11 cellular contexts compared by ENCODE assay signal in the genomic region with DNA sequence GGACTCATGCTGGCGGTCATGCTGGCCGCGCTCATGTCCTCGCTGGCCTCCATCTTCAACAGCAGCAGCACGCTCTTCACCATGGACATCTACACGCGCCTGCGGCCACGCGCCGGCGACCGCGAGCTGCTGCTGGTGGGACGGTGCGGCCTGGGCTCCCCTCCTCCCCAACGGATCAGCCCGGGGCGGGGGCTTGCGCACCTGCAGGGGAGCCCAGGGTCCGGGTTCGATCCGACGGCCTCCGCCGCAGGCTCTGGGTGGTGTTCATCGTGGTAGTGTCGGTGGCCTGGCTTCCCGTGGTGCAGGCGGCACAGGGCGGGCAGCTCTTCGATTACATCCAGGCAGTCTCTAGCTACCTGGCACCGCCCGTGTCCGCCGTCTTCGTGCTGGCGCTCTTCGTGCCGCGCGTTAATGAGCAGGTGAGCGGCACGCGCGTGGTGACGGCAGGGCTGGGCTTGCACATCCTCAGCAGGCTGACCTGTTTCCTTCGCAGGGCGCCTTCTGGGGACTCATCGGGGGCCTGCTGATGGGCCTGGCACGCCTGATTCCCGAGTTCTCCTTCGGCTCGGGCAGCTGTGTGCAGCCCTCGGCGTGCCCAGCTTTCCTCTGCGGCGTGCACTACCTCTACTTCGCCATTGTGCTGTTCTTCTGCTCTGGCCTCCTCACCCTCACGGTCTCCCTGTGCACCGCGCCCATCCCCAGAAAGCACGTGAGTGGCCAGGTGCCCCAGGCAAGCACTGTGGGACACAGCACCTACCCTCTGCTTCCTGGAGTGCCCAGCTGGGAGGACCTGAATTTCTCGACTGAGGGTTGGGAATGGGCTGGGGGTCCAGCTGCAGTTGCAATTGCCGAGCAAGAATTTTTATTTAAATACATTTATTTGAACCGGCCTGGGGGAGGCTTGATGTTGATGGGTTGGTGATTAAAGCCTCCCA. TPM values are rescaled to one million over a fixed set of nuclear protein-coding genes. Genes with fewer than 3 reads are reported as not detected.
A peak's percentile ranks its signal among the peaks of the same experiment; 100 is the strongest.
DNase-seq lines count a peak whose midpoint lies in the region; ATAC-seq and TF ChIP-seq lines count a peak whose summit lies in the region.
"Had no signal": no experiment of that assay in that cellular context is flagged by ENCODE, and none has a peak within 500 bp of the region (broad histone marks: within the 10 kb centered on the region; RNA-seq: fewer than 3 reads in every experiment).

No MANE protein-coding gene starts in this region.

- H3K9me3 Mint-ChIP-seq in WTC11 = no peaks in the 10 kb centered on the region
- H3K9me3 Mint-ChIP-seq: activated naive CD8-positive, alpha-beta T cell treated with anti-CD3 and anti-CD28 coated beads, Interleukin-2, amount 10 ng/mL, durations not matched to agents 7 days and 5 days; HFFc6 had no signal

- no peak overlapping the region for H3K4me3 ChIP-seq in right cardiac atrium (ENCODE audit: low read length)

- no peaks in the 10 kb centered on the region for H3K9me3 ChIP-seq in right cardiac atrium (ENCODE audit: control insufficient read depth, low read length)

- peaks cover 68% of the 10 kb centered on the region for H3K27me3 Mint-ChIP-seq in WTC11 (ENCODE audit: low read depth)

- no peaks in the 10 kb centered on the region for H3K27me3 ChIP-seq in right cardiac atrium (ENCODE audit: control insufficient read depth, insufficient read depth)

- no peak overlapping the region for H3K27ac Mint-ChIP-seq in WTC11
- H3K27ac Mint-ChIP-seq: HFFc6 had no signal

- peak; percentile 3 for TF ChIP-seq POLR2A in GM18505 (IDR thresholded peaks at IDR 0.05; ENCODE audit: borderline replicate concordance, extremely low read depth, insufficient read depth, insufficient read length)

- TF ChIP-seq CTCF in WTC11 (IDR thresholded peaks at IDR 0.05) = no peak

- WGBS in right cardiac atrium = 39% methylated on average over 66 of the region's 66 CpGs

- CTCF ChIA-PET in WTC11 (lab: Charles Lee) = interaction anchor here (0.9 to 3.1 kb wide), 9 partner anchors 12 to 222 kb away, joined by 3 to 26 read pairs (median 6); a partner anchor contains a TSS

- peaks cover 8% of the 10 kb centered on the region for H3K4me1 Mint-ChIP-seq in WTC11

- DNase-seq in WTC11 (ENCODE audit: low spot score) (no peak), right cardiac atrium (peak in 1 of 3 donors; percentile 67), sciatic nerve (ENCODE audit: low spot score) (no peak), DMS153 treated with DMSO at 0.1 percent for 48 hours (lab: John Stamatoyannopoulos, UW; ENCODE audit: unreplicated experiment) (no peak), T1000 (lab: John Stamatoyannopoulos, UW) (no peak), NCI-H2107 treated with DMSO at 0.1 percent for 48 hours (lab: John Stamatoyannopoulos, UW; ENCODE audit: unreplicated experiment) (no peak)
- DNase-seq: activated naive CD8-positive, alpha-beta T cell treated with anti-CD3 and anti-CD28 coated beads, Interleukin-2, amount 10 ng/mL, durations not matched to agents 7 days and 5 days; HFFc6; stimulated activated CD4-positive, alpha-beta T cell treated with anti-CD3 and anti-CD28 coated beads, Interleukin-4, amount 100 ng/mL, for 24 hours had no signal

- intact Hi-C loops in right cardiac atrium (cut with DNase I) = no loop called here
- intact Hi-C loops in sciatic nerve (cut with DNase I) = no loop called here

- no peak overlapping the region for H3K27ac ChIP-seq in right cardiac atrium (ENCODE audit: low read length)

- H3K4me1 ChIP-seq in right cardiac atrium (ENCODE audit: control insufficient read depth, insufficient read depth, low read length) = no peaks in the 10 kb centered on the region

- ATAC-seq in GM18505 (IDR thresholded peaks at IDR 0.05; ENCODE audit: unreplicated experiment) = no peak
- no peak for ATAC-seq in WTC11
- peak; percentile 22 to 29 for ATAC-seq in right cardiac atrium
- ATAC-seq in sciatic nerve = peak; percentile 12
- no peak for ATAC-seq in HG03139 (IDR thresholded peaks at IDR 0.05; ENCODE audit: unreplicated experiment)

- peak overlapping the region; percentile 78 for H3K4me3 Mint-ChIP-seq in WTC11

- H3K36me3 Mint-ChIP-seq in WTC11 = peaks cover 14% of the 10 kb centered on the region
- H3K36me3 Mint-ChIP-seq: activated naive CD8-positive, alpha-beta T cell treated with anti-CD3 and anti-CD28 coated beads, Interleukin-2, amount 10 ng/mL, durations not matched to agents 7 days and 5 days had no signal

- POLR2A ChIA-PET in WTC11 (lab: Charles Lee) = interaction anchor here (1.0 to 1.8 kb wide), 7 partner anchors 8 to 226 kb away, joined by 3 to 8 read pairs (median 5); a partner anchor contains a TSS

TF ChIP-seq in WTC11, 78 proteins besides CTCF, POLR2A, EP300 and RAD21 (continues in another document):
- TF ChIP-seq HMGA2 (CRISPR knock-in tag; IDR thresholded peaks at IDR 0.05) (no peak), IRF2 (CRISPR knock-in tag; IDR thresholded peaks at IDR 0.05; ENCODE audit: borderline replicate concordance, low read depth) (no peak), ETV6 (CRISPR knock-in tag; IDR thresholded peaks at IDR 0.05) (no peak), NFE2L1 (CRISPR knock-in tag; IDR thresholded peaks at IDR 0.05) (no peak), GRHL2 (CRISPR knock-in tag; IDR thresholded peaks at IDR 0.05; ENCODE audit: insufficient replicate concordance, severe bottlenecking) (no peak), ELF4 (CRISPR knock-in tag; IDR thresholded peaks at IDR 0.05; ENCODE audit: low read depth) (no peak), OVOL2 (CRISPR knock-in tag; IDR thresholded peaks at IDR 0.05; ENCODE audit: borderline replicate concordance) (no peak), ZNF396 (CRISPR knock-in tag; IDR thresholded peaks at IDR 0.05; ENCODE audit: borderline replicate concordance) (no peak), ESRRA (CRISPR knock-in tag; IDR thresholded peaks at IDR 0.05; ENCODE audit: borderline replicate concordance) (0 out of 2 replicates have a peak, but pooled peaks have one; percentile 3), NR2C2 (CRISPR knock-in tag; IDR thresholded peaks at IDR 0.05) (no peak), KAT7 (CRISPR knock-in tag; IDR thresholded peaks at IDR 0.05; ENCODE audit: borderline replicate concordance) (no peak)
- TF ChIP-seq, protein P1, sequence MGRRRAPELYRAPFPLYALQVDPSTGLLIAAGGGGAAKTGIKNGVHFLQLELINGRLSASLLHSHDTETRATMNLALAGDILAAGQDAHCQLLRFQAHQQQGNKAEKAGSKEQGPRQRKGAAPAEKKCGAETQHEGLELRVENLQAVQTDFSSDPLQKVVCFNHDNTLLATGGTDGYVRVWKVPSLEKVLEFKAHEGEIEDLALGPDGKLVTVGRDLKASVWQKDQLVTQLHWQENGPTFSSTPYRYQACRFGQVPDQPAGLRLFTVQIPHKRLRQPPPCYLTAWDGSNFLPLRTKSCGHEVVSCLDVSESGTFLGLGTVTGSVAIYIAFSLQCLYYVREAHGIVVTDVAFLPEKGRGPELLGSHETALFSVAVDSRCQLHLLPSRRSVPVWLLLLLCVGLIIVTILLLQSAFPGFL (CRISPR knock-in tag; IDR thresholded peaks at IDR 0.05; ENCODE audit: borderline replicate concordance) = no peak
- TF ChIP-seq, protein P2, sequence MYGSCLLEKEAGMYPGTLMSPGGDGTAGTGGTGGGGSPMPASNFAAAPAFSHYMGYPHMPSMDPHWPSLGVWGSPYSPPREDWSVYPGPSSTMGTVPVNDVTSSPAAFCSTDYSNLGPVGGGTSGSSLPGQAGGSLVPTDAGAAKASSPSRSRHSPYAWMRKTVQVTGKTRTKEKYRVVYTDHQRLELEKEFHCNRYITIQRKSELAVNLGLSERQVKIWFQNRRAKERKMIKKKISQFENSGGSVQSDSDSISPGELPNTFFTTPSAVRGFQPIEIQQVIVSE (CRISPR knock-in tag; IDR thresholded peaks at IDR 0.05; ENCODE audit: borderline replicate concordance) = no peak
- TF ChIP-seq, protein P3, sequence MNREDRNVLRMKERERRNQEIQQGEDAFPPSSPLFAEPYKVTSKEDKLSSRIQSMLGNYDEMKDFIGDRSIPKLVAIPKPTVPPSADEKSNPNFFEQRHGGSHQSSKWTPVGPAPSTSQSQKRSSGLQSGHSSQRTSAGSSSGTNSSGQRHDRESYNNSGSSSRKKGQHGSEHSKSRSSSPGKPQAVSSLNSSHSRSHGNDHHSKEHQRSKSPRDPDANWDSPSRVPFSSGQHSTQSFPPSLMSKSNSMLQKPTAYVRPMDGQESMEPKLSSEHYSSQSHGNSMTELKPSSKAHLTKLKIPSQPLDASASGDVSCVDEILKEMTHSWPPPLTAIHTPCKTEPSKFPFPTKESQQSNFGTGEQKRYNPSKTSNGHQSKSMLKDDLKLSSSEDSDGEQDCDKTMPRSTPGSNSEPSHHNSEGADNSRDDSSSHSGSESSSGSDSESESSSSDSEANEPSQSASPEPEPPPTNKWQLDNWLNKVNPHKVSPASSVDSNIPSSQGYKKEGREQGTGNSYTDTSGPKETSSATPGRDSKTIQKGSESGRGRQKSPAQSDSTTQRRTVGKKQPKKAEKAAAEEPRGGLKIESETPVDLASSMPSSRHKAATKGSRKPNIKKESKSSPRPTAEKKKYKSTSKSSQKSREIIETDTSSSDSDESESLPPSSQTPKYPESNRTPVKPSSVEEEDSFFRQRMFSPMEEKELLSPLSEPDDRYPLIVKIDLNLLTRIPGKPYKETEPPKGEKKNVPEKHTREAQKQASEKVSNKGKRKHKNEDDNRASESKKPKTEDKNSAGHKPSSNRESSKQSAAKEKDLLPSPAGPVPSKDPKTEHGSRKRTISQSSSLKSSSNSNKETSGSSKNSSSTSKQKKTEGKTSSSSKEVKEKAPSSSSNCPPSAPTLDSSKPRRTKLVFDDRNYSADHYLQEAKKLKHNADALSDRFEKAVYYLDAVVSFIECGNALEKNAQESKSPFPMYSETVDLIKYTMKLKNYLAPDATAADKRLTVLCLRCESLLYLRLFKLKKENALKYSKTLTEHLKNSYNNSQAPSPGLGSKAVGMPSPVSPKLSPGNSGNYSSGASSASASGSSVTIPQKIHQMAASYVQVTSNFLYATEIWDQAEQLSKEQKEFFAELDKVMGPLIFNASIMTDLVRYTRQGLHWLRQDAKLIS (CRISPR knock-in tag; IDR thresholded peaks at IDR 0.05; ENCODE audit: borderline replicate concordance) = no peak

RNA-seq across cellular contexts. Expression of a gene that starts 6.0 kb away (rescaled TPM):
- total RNA-seq in WTC11 (2021) = 0.83 to 1.7 TPM (median 1.1 TPM) in 3 replicates
- not detected for total RNA-seq in right cardiac atrium
- 1.2 TPM for polyA plus RNA-seq in right cardiac atrium
- total RNA-seq in sciatic nerve = not detected

RNA-seq across cellular contexts. Expression of a gene that starts 16.9 kb away (rescaled TPM):
- total RNA-seq in WTC11 (2021) (4.3 to 5.3 TPM (median 4.6 TPM) in 3 replicates), right cardiac atrium (10 to 100 TPM; 36.3 to 87.6 (median 55.1) TPM), sciatic nerve (66.3 TPM)
- polyA plus RNA-seq in right cardiac atrium = 33.2 TPM

RNA-seq across cellular contexts. Expression of a gene that starts 19.3 kb away (rescaled TPM):
- 35.9 to 41.8 TPM (median 39.4 TPM) in 3 replicates for total RNA-seq in WTC11 (2021)
- total RNA-seq in right cardiac atrium = 10 to 100 TPM; 26.9 to 40.8 (median 28.7) TPM
- 38.9 TPM for polyA plus RNA-seq in right cardiac atrium
- 59.9 TPM for total RNA-seq in sciatic nerve

RNA-seq across cellular contexts. Expression of a gene that starts 29.6 kb away (rescaled TPM):
- 11.3 to 13.2 TPM (median 13.0 TPM) in 3 replicates for total RNA-seq in WTC11 (2021)
- total RNA-seq in right cardiac atrium = 1 to 10 TPM; 6.8 to 9.0 (median 7.7) TPM
- 8.5 TPM for polyA plus RNA-seq in right cardiac atrium
- total RNA-seq in sciatic nerve = 10.0 TPM

RNA-seq across cellular contexts. Expression of a gene that starts 38.8 kb away (rescaled TPM):
- total RNA-seq in WTC11 (2021) (0.60 to 0.81 TPM in 2 of 3 replicates, not detected in the other), right cardiac atrium (not detected), sciatic nerve (17.7 TPM)
- not detected for polyA plus RNA-seq in right cardiac atrium
- total RNA-seq: activated naive CD8-positive, alpha-beta T cell treated with anti-CD3 and anti-CD28 coated beads, Interleukin-2, amount 10 ng/mL, durations not matched to agents 7 days and 5 days; HFFc6 had no signal

Comparison
In these comparisons a context has a peak if more than half of its experiments do, and no peak if none do; other contexts are left out.
1. ATAC-seq: peak in right cardiac atrium (2 of 2) and sciatic nerve (single experiment); none in GM18505 (single experiment), WTC11 (single experiment) and HG03139 (single experiment).